Comparison of ENCODE assay signal across 14 cellular contexts in genomic region chr20:22462975-22463914, GRCh38.
DNase-seq lines count a peak whose midpoint lies in the region; ATAC-seq and TF ChIP-seq lines count a peak whose summit lies in the region.
"Had no signal": no experiment of that assay in that cellular context is flagged by ENCODE, and none has a peak within 500 bp of the region (broad histone marks: within the 10 kb centered on the region; RNA-seq: fewer than 3 reads in every experiment).

No MANE protein-coding gene starts in this region.

- peak; percentile 11 for DNase-seq in A172 (ENCODE audit: low spot score)
- peak; percentile 25 for DNase-seq in NCI-H1105 (lab: John Stamatoyannopoulos, UW)
- DNase-seq in NCI-H748 (lab: John Stamatoyannopoulos, UW; ENCODE audit: unreplicated experiment): peak; percentile 100
- DNase-seq in foreskin keratinocyte: peak; percentile 5 to 30
- no peak for DNase-seq in LoVo (ENCODE audit: low spot score)
- DNase-seq in T-helper 17 cell: no peak
- no peak for DNase-seq in osteocyte (ENCODE audit: extremely low spot score, unreplicated experiment)
- DNase-seq: DMS79 treated with DMSO at 0.1 percent for 48 hours; left ventricle myocardium inferior; SJCRH30; stimulated activated CD8-positive, alpha-beta memory T cell treated with anti-CD3 and anti-CD28 coated beads, Interleukin-4, amount 100 ng/mL, for 48 hours had no signal

- no peaks in the 10 kb centered on the region for H3K4me1 ChIP-seq in foreskin keratinocyte
- H3K4me1 ChIP-seq: gastroesophageal sphincter, left ventricle myocardium inferior, SJCRH30 had no signal

- H3K27me3 ChIP-seq in foreskin keratinocyte: peaks cover 33% of the 10 kb centered on the region
- H3K27me3 ChIP-seq: SJCRH30 had no signal

- ATAC-seq in foreskin keratinocyte: peak; percentile 59
- ATAC-seq in HG02885 (IDR thresholded peaks at IDR 0.05; ENCODE audit: poor library complexity, unreplicated experiment): no peak
- no peak for ATAC-seq in T-helper 17 cell
- ATAC-seq: gastroesophageal sphincter had no signal

- no peak overlapping the region for H3K4me3 Mint-ChIP-seq in T-helper 17 cell
- H3K4me3 Mint-ChIP-seq in osteocyte (ENCODE audit: unreplicated experiment): no peak overlapping the region

- H3K27ac Mint-ChIP-seq in T-helper 17 cell (no peak overlapping the region), osteocyte (ENCODE audit: unreplicated experiment) (no peak overlapping the region)

- H3K27me3 Mint-ChIP-seq in T-helper 17 cell (no peaks in the 10 kb centered on the region), osteocyte (ENCODE audit: unreplicated experiment) (no peaks in the 10 kb centered on the region)

- H3K4me1 Mint-ChIP-seq in T-helper 17 cell (no peaks in the 10 kb centered on the region), osteocyte (ENCODE audit: unreplicated experiment) (no peaks in the 10 kb centered on the region)

- no peak for TF ChIP-seq CTCF in foreskin keratinocyte (conservative IDR thresholded peaks at IDR 0.05)
- TF ChIP-seq CTCF in osteocyte (IDR thresholded peaks at IDR 0.05): no peak

- H3K9me3 ChIP-seq in T-helper 17 cell (ENCODE audit: control insufficient read depth, low read length, poor library complexity, severe bottlenecking): no peaks in the 10 kb centered on the region
- H3K9me3 ChIP-seq: gastroesophageal sphincter, left ventricle myocardium inferior, neutrophil, SJCRH30 had no signal

- no peaks in the 10 kb centered on the region for H3K9me3 Mint-ChIP-seq in osteocyte (ENCODE audit: unreplicated experiment)

- H3K36me3 Mint-ChIP-seq in T-helper 17 cell (ENCODE audit: low read depth): no peaks in the 10 kb centered on the region
- no peaks in the 10 kb centered on the region for H3K36me3 Mint-ChIP-seq in osteocyte (ENCODE audit: unreplicated experiment)

- H3K27ac ChIP-seq in foreskin keratinocyte: no peak overlapping the region
- H3K27ac ChIP-seq: gastroesophageal sphincter, left ventricle myocardium inferior, neutrophil, SJCRH30 had no signal

Comparison
In these comparisons a context has a peak if more than half of its experiments do, and no peak if none do; other contexts are left out.
1. DNase-seq: peak in A172 (single experiment), NCI-H1105 (single experiment), NCI-H748 (single experiment) and foreskin keratinocyte (2 of 2); none in LoVo (single experiment), T-helper 17 cell (0 of 3) and osteocyte (single experiment).